Comparison of ENCODE assay signal across 8 cellular contexts in the genomic region with DNA sequence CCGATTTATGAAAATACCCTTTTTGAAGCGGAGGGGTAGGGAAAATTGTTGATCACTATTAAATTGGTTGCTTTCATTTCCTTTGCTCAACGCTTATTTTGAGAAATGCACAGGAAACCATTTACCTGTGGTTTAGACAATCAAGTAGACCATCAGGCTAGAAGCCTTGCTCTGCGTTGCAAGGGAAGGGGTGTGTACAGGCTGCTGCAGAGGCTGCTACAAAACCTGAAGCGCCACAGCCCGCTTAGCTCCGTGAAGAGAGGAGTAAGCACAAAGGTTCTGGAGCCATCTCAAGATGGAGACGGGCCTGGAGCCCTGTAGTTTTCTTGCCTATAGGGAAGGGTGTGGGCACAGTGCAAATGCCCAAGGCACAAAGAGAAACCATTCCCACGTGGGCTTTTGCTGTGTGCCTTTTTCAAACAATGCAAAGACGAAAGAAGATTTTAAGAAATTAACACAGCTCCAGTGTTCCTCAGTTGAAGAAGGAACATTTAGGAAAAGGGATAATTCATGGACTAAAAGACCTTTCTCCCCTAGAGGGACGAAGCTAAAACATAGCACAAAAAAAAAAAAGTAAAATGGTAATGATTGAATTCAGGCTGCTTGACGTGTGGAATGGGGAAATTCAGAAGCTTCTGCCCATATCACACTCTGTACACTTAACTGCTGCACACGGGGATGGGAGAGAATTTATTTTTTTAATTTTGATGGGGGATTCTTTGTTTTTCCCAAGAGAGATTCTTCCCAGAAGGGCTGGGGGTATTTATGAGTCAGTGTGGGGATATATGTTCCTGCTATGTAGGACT. TPM values are rescaled to one million over a fixed set of nuclear protein-coding genes. Genes with fewer than 3 reads are reported as not detected.
DNase-seq lines count a peak whose midpoint lies in the region; ATAC-seq and TF ChIP-seq lines count a peak whose summit lies in the region.

No MANE protein-coding gene starts in this region.

- no peaks in the 10 kb centered on the region for H3K27me3 ChIP-seq in colonic mucosa

- H3K4me1 Mint-ChIP-seq in memory B cell, result peaks cover 22% of the 10 kb centered on the region

- intact Hi-C loops in colonic mucosa (cut with DNase I), result loop anchor here (10.0 kb wide), 1 partner anchor 106 kb away; no protein-coding TSS in a partner anchor

- H3K27ac ChIP-seq in colonic mucosa (peak overlapping the region; percentile 92), substantia nigra (ENCODE audit: low read depth, low read length, poor library complexity, severe bottlenecking) (peak overlapping the region; percentile 45)

- TF ChIP-seq CTCF in colonic mucosa (IDR thresholded peaks at IDR 0.05), result no peak

- H3K4me1 ChIP-seq in colonic mucosa, result no peaks in the 10 kb centered on the region

- peak overlapping the region; percentile 93 for H3K27ac Mint-ChIP-seq in memory B cell

- H3K4me3 Mint-ChIP-seq in memory B cell, result peak overlapping the region; percentile 87

- peak overlapping the region; percentile 61 for H3K4me3 ChIP-seq in colonic mucosa

- peaks cover 13% of the 10 kb centered on the region for H3K36me3 Mint-ChIP-seq in memory B cell

- H3K9me3 Mint-ChIP-seq in memory B cell, result no peaks in the 10 kb centered on the region

- peak overlapping the region in 1 of 2 donors; percentile 77 for H3K9ac ChIP-seq in colonic mucosa (ENCODE audit: low read depth in 2 of 2, low read length in 2 of 2)

- H3K27me3 Mint-ChIP-seq in memory B cell, result no peaks in the 10 kb centered on the region

- DNase-seq in GF-D8 (lab: John Stamatoyannopoulos, UW) (peak; percentile 60), Kasumi-1 (lab: John Stamatoyannopoulos, UW) (peak; percentile 67 to 78), colonic mucosa (peak; percentile 70), memory B cell (ENCODE audit: low spot score in 2 of 2) (peak in 1 of 2 donors; percentile 44), substantia nigra (lab: John Stamatoyannopoulos, UW) (peak in 14 of 49 donors; percentile 0 to 45 (median 8)), SK-N-DZ (ENCODE audit: low spot score) (no peak)
- peak; percentile 2 to 53 (median 30) for DNase-seq in activated CD4-positive, CD25-positive, alpha-beta regulatory T cell (lab: John Stamatoyannopoulos, UW)

- ATAC-seq in GM21717 (IDR thresholded peaks at IDR 0.05; ENCODE audit: unreplicated experiment) (peak; percentile 45), memory B cell (ENCODE audit: low read depth) (peak; percentile 53)

- no peaks in the 10 kb centered on the region for H3K36me3 ChIP-seq in colonic mucosa

- H3K9me3 ChIP-seq in colonic mucosa, result no peaks in the 10 kb centered on the region

RNA-seq across cellular contexts. Expression of a gene that starts 3.5 kb away (rescaled TPM):
- total RNA-seq in colonic mucosa, result 1,000 to 10,000 TPM; 3,844 to 4,288 TPM
- 1,181 and 1,320 TPM in 2 replicates for polyA plus RNA-seq in SK-N-DZ (2014; cell fraction: cytosol; rRNA removed)
- polyA plus RNA-seq in SK-N-DZ (2014; cell fraction: nucleus; rRNA removed), result 393 and 471 TPM in 2 replicates
